16 cellular contexts compared by ENCODE assay signal in the genomic region with DNA sequence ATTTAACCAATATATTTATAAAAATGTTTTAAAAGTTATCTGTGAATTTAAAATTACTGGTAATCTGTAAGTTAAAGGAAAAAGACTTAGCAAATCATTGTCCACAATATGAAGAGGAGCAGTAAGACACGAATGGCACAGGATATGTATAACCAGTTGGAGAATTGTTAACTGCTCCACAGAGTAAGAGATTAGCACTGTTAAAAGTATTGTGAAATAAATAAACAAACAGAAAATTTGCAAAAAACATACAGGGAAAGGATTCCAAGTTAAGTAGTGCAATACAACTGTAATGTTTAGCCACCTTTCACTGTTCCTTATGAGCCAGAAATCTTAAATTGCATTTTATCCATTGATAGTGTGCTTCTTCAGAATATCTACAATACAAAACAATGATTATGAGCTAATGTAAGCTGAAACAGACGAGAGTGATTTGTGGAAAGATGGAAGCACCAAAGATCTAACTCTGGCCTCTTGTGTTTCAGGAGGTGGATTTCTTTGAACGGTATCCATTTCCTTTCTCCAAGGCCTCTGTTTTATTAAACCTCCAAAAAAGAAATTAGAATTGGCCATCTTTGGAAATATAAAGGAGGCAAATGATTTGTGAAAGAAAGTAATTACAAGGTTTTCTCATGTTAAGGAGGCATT.
DNase-seq lines count a peak whose midpoint lies in the region; ATAC-seq, FAIRE-seq and TF ChIP-seq lines count a peak whose summit lies in the region.
"Had no signal": no experiment of that assay in that cellular context is flagged by ENCODE, and none has a peak within 500 bp of the region (broad histone marks: within the 10 kb centered on the region; RNA-seq: fewer than 3 reads in every experiment).

No MANE protein-coding gene starts in this region.

- FAIRE-seq in A204.1 (lab: Jason Lieb, UNC) = peak; percentile 88
- FAIRE-seq: H54 had no signal

- no peaks in the 10 kb centered on the region for H3K36me3 Mint-ChIP-seq in WTC11

- TF ChIP-seq POLR2A in adrenal gland (IDR thresholded peaks at IDR 0.05) = no peak

- H3K4me3 ChIP-seq in adrenal gland = no peak overlapping the region

- no peak for ATAC-seq in WTC11

- CTCF ChIA-PET in WTC11 (lab: Charles Lee) = no interaction called here

- H3K27ac Mint-ChIP-seq in WTC11 = no peak overlapping the region

- H3K27ac ChIP-seq in adrenal gland (peak overlapping the region in 3 of 5 donors; percentile 54 to 66 (median 64)), layer of hippocampus (ENCODE audit: low read depth, low read length) (peak overlapping the region; percentile 36)

- POLR2A ChIA-PET in WTC11 (lab: Charles Lee) = no interaction called here

- no peaks in the 10 kb centered on the region for H3K9me3 Mint-ChIP-seq in WTC11

- H3K36me3 ChIP-seq in adrenal gland (replicated peaks in 1 of 2) = no peaks in the 10 kb centered on the region

- H3K4me1 ChIP-seq in adrenal gland (replicated peaks in 1 of 2) = peaks cover 9 to 63% of the 10 kb centered on the region in 2 donors

- H3K27me3 ChIP-seq in adrenal gland (no peaks in the 10 kb centered on the region), layer of hippocampus (ENCODE audit: control insufficient read depth, insufficient read depth, low read length) (no peaks in the 10 kb centered on the region)

- no peak overlapping the region for H3K4me3 Mint-ChIP-seq in WTC11

- H3K27me3 Mint-ChIP-seq in WTC11 (ENCODE audit: low read depth) = no peaks in the 10 kb centered on the region

- intact Hi-C loops in adrenal gland (cut with DNase I) = no loop called here

- H3K9me3 ChIP-seq in adrenal gland (replicated peaks in 1 of 3) = no peaks in the 10 kb centered on the region

- H3K4me1 Mint-ChIP-seq in WTC11 = peaks cover 17% of the 10 kb centered on the region

- TF ChIP-seq CTCF in adrenal gland (IDR thresholded peaks at IDR 0.05) (no peak), WTC11 (IDR thresholded peaks at IDR 0.05) (no peak)

- DNase-seq in adrenal gland = no peak
- peak; percentile 40 for DNase-seq in renal cortical epithelial cell (ENCODE audit: low read depth)
- DNase-seq in WTC11 (ENCODE audit: low spot score) = no peak
- DNase-seq in NCI-H69 (lab: John Stamatoyannopoulos, UW) = no peak
- DNase-seq in NCI-H345 treated with DMSO at 0.1 percent for 48 hours (lab: John Stamatoyannopoulos, UW; ENCODE audit: unreplicated experiment) = no peak
- DNase-seq: COR-L47; NCI-H1105; NCI-H1694; NCI-H2107; NCI-H2227 treated with DMSO at 0.1 percent for 48 hours; NCI-H526; NK-92 treated with Interleukin-12 subunit alpha and Interleukin-12 subunit beta, amount 100 ng/mL, for 24 hours; SHP77 had no signal

- 58 to 64% (median 59%) methylated on average over 3 of the region's 3 CpGs for WGBS in adrenal gland, 4 donors

TF ChIP-seq in WTC11, 78 proteins besides CTCF, POLR2A, EP300 and RAD21 (continues in another document):
- TF ChIP-seq, protein P1, sequence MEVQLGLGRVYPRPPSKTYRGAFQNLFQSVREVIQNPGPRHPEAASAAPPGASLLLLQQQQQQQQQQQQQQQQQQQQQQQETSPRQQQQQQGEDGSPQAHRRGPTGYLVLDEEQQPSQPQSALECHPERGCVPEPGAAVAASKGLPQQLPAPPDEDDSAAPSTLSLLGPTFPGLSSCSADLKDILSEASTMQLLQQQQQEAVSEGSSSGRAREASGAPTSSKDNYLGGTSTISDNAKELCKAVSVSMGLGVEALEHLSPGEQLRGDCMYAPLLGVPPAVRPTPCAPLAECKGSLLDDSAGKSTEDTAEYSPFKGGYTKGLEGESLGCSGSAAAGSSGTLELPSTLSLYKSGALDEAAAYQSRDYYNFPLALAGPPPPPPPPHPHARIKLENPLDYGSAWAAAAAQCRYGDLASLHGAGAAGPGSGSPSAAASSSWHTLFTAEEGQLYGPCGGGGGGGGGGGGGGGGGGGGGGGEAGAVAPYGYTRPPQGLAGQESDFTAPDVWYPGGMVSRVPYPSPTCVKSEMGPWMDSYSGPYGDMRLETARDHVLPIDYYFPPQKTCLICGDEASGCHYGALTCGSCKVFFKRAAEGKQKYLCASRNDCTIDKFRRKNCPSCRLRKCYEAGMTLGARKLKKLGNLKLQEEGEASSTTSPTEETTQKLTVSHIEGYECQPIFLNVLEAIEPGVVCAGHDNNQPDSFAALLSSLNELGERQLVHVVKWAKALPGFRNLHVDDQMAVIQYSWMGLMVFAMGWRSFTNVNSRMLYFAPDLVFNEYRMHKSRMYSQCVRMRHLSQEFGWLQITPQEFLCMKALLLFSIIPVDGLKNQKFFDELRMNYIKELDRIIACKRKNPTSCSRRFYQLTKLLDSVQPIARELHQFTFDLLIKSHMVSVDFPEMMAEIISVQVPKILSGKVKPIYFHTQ (CRISPR knock-in tag; IDR thresholded peaks at IDR 0.05) = no peak
- TF ChIP-seq, protein P2, sequence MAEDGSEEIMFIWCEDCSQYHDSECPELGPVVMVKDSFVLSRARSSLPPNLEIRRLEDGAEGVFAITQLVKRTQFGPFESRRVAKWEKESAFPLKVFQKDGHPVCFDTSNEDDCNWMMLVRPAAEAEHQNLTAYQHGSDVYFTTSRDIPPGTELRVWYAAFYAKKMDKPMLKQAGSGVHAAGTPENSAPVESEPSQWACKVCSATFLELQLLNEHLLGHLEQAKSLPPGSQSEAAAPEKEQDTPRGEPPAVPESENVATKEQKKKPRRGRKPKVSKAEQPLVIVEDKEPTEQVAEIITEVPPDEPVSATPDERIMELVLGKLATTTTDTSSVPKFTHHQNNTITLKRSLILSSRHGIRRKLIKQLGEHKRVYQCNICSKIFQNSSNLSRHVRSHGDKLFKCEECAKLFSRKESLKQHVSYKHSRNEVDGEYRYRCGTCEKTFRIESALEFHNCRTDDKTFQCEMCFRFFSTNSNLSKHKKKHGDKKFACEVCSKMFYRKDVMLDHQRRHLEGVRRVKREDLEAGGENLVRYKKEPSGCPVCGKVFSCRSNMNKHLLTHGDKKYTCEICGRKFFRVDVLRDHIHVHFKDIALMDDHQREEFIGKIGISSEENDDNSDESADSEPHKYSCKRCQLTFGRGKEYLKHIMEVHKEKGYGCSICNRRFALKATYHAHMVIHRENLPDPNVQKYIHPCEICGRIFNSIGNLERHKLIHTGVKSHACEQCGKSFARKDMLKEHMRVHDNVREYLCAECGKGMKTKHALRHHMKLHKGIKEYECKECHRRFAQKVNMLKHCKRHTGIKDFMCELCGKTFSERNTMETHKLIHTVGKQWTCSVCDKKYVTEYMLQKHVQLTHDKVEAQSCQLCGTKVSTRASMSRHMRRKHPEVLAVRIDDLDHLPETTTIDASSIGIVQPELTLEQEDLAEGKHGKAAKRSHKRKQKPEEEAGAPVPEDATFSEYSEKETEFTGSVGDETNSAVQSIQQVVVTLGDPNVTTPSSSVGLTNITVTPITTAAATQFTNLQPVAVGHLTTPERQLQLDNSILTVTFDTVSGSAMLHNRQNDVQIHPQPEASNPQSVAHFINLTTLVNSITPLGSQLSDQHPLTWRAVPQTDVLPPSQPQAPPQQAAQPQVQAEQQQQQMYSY (CRISPR knock-in tag; IDR thresholded peaks at IDR 0.05) = no peak
- TF ChIP-seq, protein P3, sequence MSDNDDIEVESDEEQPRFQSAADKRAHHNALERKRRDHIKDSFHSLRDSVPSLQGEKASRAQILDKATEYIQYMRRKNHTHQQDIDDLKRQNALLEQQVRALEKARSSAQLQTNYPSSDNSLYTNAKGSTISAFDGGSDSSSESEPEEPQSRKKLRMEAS (CRISPR knock-in tag; IDR thresholded peaks at IDR 0.05) = no peak
- TF ChIP-seq NFYB (CRISPR knock-in tag; conservative IDR thresholded peaks at IDR 0.05; ENCODE audit: low read depth) (no peak), PRRX2 (CRISPR knock-in tag; IDR thresholded peaks at IDR 0.05) (no peak), TEAD1 (CRISPR knock-in tag; IDR thresholded peaks at IDR 0.05) (no peak), FOXJ3 (CRISPR knock-in tag; IDR thresholded peaks at IDR 0.05; ENCODE audit: borderline replicate concordance) (no peak), CREM (CRISPR knock-in tag; IDR thresholded peaks at IDR 0.05) (no peak), ZNF138 (CRISPR knock-in tag; conservative IDR thresholded peaks at IDR 0.05) (no peak), RELA (CRISPR knock-in tag; IDR thresholded peaks at IDR 0.05; ENCODE audit: borderline replicate concordance) (no peak), CBFB (CRISPR knock-in tag; IDR thresholded peaks at IDR 0.05; ENCODE audit: low read depth) (no peak), JUN (CRISPR knock-in tag; IDR thresholded peaks at IDR 0.05) (no peak)
- TF ChIP-seq, protein P4, sequence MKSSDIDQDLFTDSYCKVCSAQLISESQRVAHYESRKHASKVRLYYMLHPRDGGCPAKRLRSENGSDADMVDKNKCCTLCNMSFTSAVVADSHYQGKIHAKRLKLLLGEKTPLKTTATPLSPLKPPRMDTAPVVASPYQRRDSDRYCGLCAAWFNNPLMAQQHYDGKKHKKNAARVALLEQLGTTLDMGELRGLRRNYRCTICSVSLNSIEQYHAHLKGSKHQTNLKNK (CRISPR knock-in tag; IDR thresholded peaks at IDR 0.05) = no peak
- TF ChIP-seq, protein P5, sequence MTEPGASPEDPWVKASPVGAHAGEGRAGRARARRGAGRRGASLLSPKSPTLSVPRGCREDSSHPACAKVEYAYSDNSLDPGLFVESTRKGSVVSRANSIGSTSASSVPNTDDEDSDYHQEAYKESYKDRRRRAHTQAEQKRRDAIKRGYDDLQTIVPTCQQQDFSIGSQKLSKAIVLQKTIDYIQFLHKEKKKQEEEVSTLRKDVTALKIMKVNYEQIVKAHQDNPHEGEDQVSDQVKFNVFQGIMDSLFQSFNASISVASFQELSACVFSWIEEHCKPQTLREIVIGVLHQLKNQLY (CRISPR knock-in tag; IDR thresholded peaks at IDR 0.05) = no peak
- TF ChIP-seq, protein P6, sequence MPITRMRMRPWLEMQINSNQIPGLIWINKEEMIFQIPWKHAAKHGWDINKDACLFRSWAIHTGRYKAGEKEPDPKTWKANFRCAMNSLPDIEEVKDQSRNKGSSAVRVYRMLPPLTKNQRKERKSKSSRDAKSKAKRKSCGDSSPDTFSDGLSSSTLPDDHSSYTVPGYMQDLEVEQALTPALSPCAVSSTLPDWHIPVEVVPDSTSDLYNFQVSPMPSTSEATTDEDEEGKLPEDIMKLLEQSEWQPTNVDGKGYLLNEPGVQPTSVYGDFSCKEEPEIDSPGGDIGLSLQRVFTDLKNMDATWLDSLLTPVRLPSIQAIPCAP (CRISPR knock-in tag; IDR thresholded peaks at IDR 0.05) = no peak
- TF ChIP-seq, protein P7, sequence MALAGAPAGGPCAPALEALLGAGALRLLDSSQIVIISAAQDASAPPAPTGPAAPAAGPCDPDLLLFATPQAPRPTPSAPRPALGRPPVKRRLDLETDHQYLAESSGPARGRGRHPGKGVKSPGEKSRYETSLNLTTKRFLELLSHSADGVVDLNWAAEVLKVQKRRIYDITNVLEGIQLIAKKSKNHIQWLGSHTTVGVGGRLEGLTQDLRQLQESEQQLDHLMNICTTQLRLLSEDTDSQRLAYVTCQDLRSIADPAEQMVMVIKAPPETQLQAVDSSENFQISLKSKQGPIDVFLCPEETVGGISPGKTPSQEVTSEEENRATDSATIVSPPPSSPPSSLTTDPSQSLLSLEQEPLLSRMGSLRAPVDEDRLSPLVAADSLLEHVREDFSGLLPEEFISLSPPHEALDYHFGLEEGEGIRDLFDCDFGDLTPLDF (CRISPR knock-in tag; IDR thresholded peaks at IDR 0.05) = no peak
